ENCODE assay signal across 8 cellular contexts in the genomic region with DNA sequence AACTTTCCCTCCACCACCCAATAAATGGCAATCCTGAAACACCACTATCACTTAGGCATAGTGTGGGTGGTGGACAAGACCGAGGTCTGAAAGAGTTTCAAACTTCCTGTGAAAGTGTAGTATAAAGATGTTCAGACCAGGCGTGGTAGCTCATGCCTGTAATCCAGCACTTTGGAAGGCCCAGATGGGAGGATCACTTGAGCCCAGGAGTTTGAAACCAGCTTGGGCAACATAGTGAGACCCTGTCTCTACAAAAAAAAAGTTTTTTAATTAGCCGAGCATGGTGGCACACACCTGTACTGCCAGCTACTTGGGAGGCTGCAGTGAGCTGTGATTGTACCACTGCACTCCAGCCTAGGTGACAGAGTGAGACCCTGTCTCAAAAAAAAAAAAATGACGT.
DNase-seq lines count a peak whose midpoint lies in the region; ATAC-seq, FAIRE-seq and TF ChIP-seq lines count a peak whose summit lies in the region.
"Not testable (repeated sequence)": the region's sequence is repeated elsewhere in the genome, so short reads cannot be mapped to it uniquely, and the experiment has no call there.

No MANE protein-coding gene starts in this region.

- peak; percentile 33 for FAIRE-seq in GM12891 (lab: Jason Lieb, UNC)

- H3K9me3 ChIP-seq in CD4-positive, alpha-beta T cell (ENCODE audit: control insufficient read depth, low read length), result not testable (repeated sequence)

- peak overlapping the region; percentile 41 for H3K27ac Mint-ChIP-seq in CD4-positive, alpha-beta T cell
- peak overlapping the region; percentile 41 to 82 for H3K27ac Mint-ChIP-seq in T-cell
- peak overlapping the region; percentile 8 for H3K27ac Mint-ChIP-seq in activated T-helper 1 cell treated with anti-CD3 and anti-CD28 coated beads, Interleukin-12 subunit alpha, Interleukin-12 subunit beta, Interleukin-2, Interleukin-4 antibody, amounts not matched to agents 30 ng/mL and 10 ng/mL and 1 ng/mL, durations not matched to agents 14 hours and 24 hours and 36 hours
- not testable (repeated sequence) for H3K27ac Mint-ChIP-seq in chondrocyte (ENCODE audit: unreplicated experiment)
- peak overlapping the region in 4 of 6 donors; percentile 35 to 91 (median 75) for H3K27ac Mint-ChIP-seq in naive B cell

- not testable (repeated sequence) for TF ChIP-seq POLR2A in GM12891 (IDR thresholded peaks at IDR 0.05; ENCODE audit: low read depth, low read length)

- H3K9me3 Mint-ChIP-seq in CD4-positive, alpha-beta T cell; T-cell; activated T-helper 1 cell treated with anti-CD3 and anti-CD28 coated beads, Interleukin-12 subunit alpha, Interleukin-12 subunit beta, Interleukin-2, Interleukin-4 antibody, amounts not matched to agents 30 ng/mL and 10 ng/mL and 1 ng/mL, durations not matched to agents 14 hours and 24 hours and 36 hours; chondrocyte (ENCODE audit: low read depth); naive B cell: not testable (repeated sequence)

- not testable (repeated sequence) for H3K27ac ChIP-seq in CD4-positive, alpha-beta T cell (ENCODE audit: low read depth, low read length)

- CTCF ChIA-PET in CD4-positive, alpha-beta T cell (lab: Charles Lee), result interaction anchor here (0.8 kb wide), 1 partner anchor 28 kb away, joined by 3 read pairs; no protein-coding TSS in a partner anchor
- CTCF ChIA-PET in T-cell (lab: Charles Lee), result interaction anchor here in 1 of 2 donors (0.7 to 1.0 kb wide), 2 partner anchors 21 to 28 kb away, joined by 3 read pairs; no protein-coding TSS in a partner anchor

- not testable (repeated sequence) for H3K27me3 ChIP-seq in CD4-positive, alpha-beta T cell (ENCODE audit: control insufficient read depth, insufficient read depth, low read length)

- POLR2A ChIA-PET in CD4-positive, alpha-beta T cell (lab: Charles Lee), result interaction anchor here (0.6 to 1.2 kb wide), 3 partner anchors 27 to 73 kb away, joined by 3 to 4 read pairs (median 3); no protein-coding TSS in a partner anchor
- POLR2A ChIA-PET in T-cell (lab: Charles Lee), result not testable (repeated sequence)

- not testable (repeated sequence) for DNase-seq in CD4-positive, alpha-beta T cell; GM12891 (ENCODE audit: insufficient read length, low spot score); activated T-helper 1 cell treated with anti-CD3 and anti-CD28 coated beads, Interleukin-12 subunit alpha, Interleukin-12 subunit beta, Interleukin-2, Interleukin-4 antibody, amounts not matched to agents 30 ng/mL and 10 ng/mL and 1 ng/mL, durations not matched to agents 14 hours and 24 hours and 36 hours (ENCODE audit: low spot score); naive B cell; stimulated activated naive CD8-positive, alpha-beta T cell treated with anti-CD3 and anti-CD28 coated beads, Interleukin-15, Interleukin-2, amounts not matched to agents 100 U/mL and 50 U/mL, for 24 hours
- DNase-seq in NCI-H345 (lab: John Stamatoyannopoulos, UW) (peak; percentile 13), T-cell (peak in 1 of 34 experiments; percentile 5), chondrocyte (ENCODE audit: low spot score) (peak; percentile 10)

- intact Hi-C loops in CD4-positive, alpha-beta T cell (cut with DNase I, micrococcal nuclease); activated T-helper 1 cell treated with anti-CD3 and anti-CD28 coated beads, Interleukin-12 subunit alpha, Interleukin-12 subunit beta, Interleukin-2, Interleukin-4 antibody, amounts not matched to agents 30 ng/mL and 10 ng/mL and 1 ng/mL, durations not matched to agents 14 hours and 24 hours and 36 hours (cut with micrococcal nuclease): not testable (repeated sequence)

- not testable (repeated sequence) for H3K36me3 Mint-ChIP-seq in CD4-positive, alpha-beta T cell (ENCODE audit: low read depth); T-cell; activated T-helper 1 cell treated with anti-CD3 and anti-CD28 coated beads, Interleukin-12 subunit alpha, Interleukin-12 subunit beta, Interleukin-2, Interleukin-4 antibody, amounts not matched to agents 30 ng/mL and 10 ng/mL and 1 ng/mL, durations not matched to agents 14 hours and 24 hours and 36 hours (ENCODE audit: low read depth); chondrocyte (ENCODE audit: low read depth); naive B cell

- not testable (repeated sequence) for H3K27me3 Mint-ChIP-seq in CD4-positive, alpha-beta T cell; T-cell; activated T-helper 1 cell treated with anti-CD3 and anti-CD28 coated beads, Interleukin-12 subunit alpha, Interleukin-12 subunit beta, Interleukin-2, Interleukin-4 antibody, amounts not matched to agents 30 ng/mL and 10 ng/mL and 1 ng/mL, durations not matched to agents 14 hours and 24 hours and 36 hours (ENCODE audit: insufficient read depth); chondrocyte (ENCODE audit: low read depth); naive B cell

- H3K4me1 Mint-ChIP-seq in CD4-positive, alpha-beta T cell (ENCODE audit: low read depth); activated T-helper 1 cell treated with anti-CD3 and anti-CD28 coated beads, Interleukin-12 subunit alpha, Interleukin-12 subunit beta, Interleukin-2, Interleukin-4 antibody, amounts not matched to agents 30 ng/mL and 10 ng/mL and 1 ng/mL, durations not matched to agents 14 hours and 24 hours and 36 hours (ENCODE audit: low read depth); chondrocyte (ENCODE audit: low read depth): not testable (repeated sequence)
- H3K4me1 Mint-ChIP-seq in T-cell, result peaks cover 0 to 12% (median 10%) of the 10 kb centered on the region in 3 donors
- H3K4me1 Mint-ChIP-seq in naive B cell, result peaks cover 0 to 12% (median 0%) of the 10 kb centered on the region in 3 donors

- ATAC-seq in CD4-positive, alpha-beta T cell (ENCODE audit: poor library complexity), result not testable (repeated sequence)
- peak in 3 of 4 experiments; percentile 16 to 22 (median 22) for ATAC-seq in T-cell (replicated peaks in 1 of 4)
- ATAC-seq in naive B cell (ENCODE audit: low read depth in 2 of 2), result peak; percentile 43 to 50
- peak; percentile 21 for ATAC-seq in stimulated activated naive CD8-positive, alpha-beta T cell treated with anti-CD3 and anti-CD28 coated beads, Interleukin-15, Interleukin-2, amounts not matched to agents 100 U/mL and 50 U/mL, for 24 hours

- not testable (repeated sequence) for TF ChIP-seq CTCF in CD4-positive, alpha-beta T cell (IDR thresholded peaks at IDR 0.05); chondrocyte (IDR thresholded peaks at IDR 0.05)

- H3K4me3 Mint-ChIP-seq in CD4-positive, alpha-beta T cell; T-cell; activated T-helper 1 cell treated with anti-CD3 and anti-CD28 coated beads, Interleukin-12 subunit alpha, Interleukin-12 subunit beta, Interleukin-2, Interleukin-4 antibody, amounts not matched to agents 30 ng/mL and 10 ng/mL and 1 ng/mL, durations not matched to agents 14 hours and 24 hours and 36 hours; chondrocyte (ENCODE audit: unreplicated experiment): not testable (repeated sequence)
- H3K4me3 Mint-ChIP-seq in naive B cell, result peak overlapping the region in 2 of 8 donors; percentile 21 to 62
